19 cellular contexts compared by ENCODE assay signal in genomic region chr12:53093777-53094393, GRCh38. TPM values are rescaled to one million over a fixed set of nuclear protein-coding genes. Genes with fewer than 3 reads are reported as not detected.
DNase-seq lines count a peak whose midpoint lies in the region; ATAC-seq, FAIRE-seq and TF ChIP-seq lines count a peak whose summit lies in the region.
"Had no signal": no experiment of that assay in that cellular context is flagged by ENCODE, and none has a peak within 500 bp of the region (broad histone marks: within the 10 kb centered on the region; RNA-seq: fewer than 3 reads in every experiment).

No MANE protein-coding gene starts in this region.

- H3K27me3 Mint-ChIP-seq in type B pancreatic cell = peaks cover 24% of the 10 kb centered on the region

- no peak for TF ChIP-seq RAD21 in GM12878 (IDR thresholded peaks at IDR 0.05; ENCODE audit: insufficient read depth, low read depth, low read length)

- no peak for TF ChIP-seq POLR2A in GM12878 (IDR thresholded peaks at IDR 0.05; ENCODE audit: low read depth, low read length)

- no peak for FAIRE-seq in GM12878 (lab: Jason Lieb, UNC)
- FAIRE-seq: endothelial cell of umbilical vein had no signal

- SMC1A ChIA-PET in GM12878 (lab: Charles Lee; ENCODE audit: uncharacterized antibody, unreplicated experiment) = interaction anchor here (0.6 to 1.7 kb wide), 5 partner anchors 15 to 89 kb away, joined by 3 to 13 read pairs (median 4); partner anchors contain the start of gene SPRYD3

- ATAC-seq in GM12878 = peak; percentile 68
- ATAC-seq in HG03457 (IDR thresholded peaks at IDR 0.05; ENCODE audit: unreplicated experiment) = no peak

- no peak overlapping the region for H3K27ac ChIP-seq in GM12878 (ENCODE audit: control insufficient read depth, insufficient read depth)
- peak overlapping the region; percentile 66 for H3K27ac ChIP-seq in mesodermal cell (ENCODE audit: low read depth, low read length, severe bottlenecking)
- H3K27ac ChIP-seq in A673 (ENCODE audit: low read depth, low read length, poor library complexity, severe bottlenecking) = no peak overlapping the region
- H3K27ac ChIP-seq: SJSA1, suprapubic skin had no signal

- no peaks in the 10 kb centered on the region for H4K20me1 ChIP-seq in GM12878 (ENCODE audit: control insufficient read depth, insufficient read depth)

- intact Hi-C loops in GM12878 (cut with micrococcal nuclease; ENCODE audit: unreplicated experiment) (no loop called here), A673 (cut with micrococcal nuclease; ENCODE audit: unreplicated experiment) (no loop called here)

- H3K79me2 ChIP-seq in GM12878 (ENCODE audit: control insufficient read depth, insufficient read depth, low read length) = no peaks in the 10 kb centered on the region

- H3K27me3 ChIP-seq in GM12878 (replicated peaks in 1 of 2; ENCODE audit: control insufficient read depth in 2 of 2, insufficient read depth in 2 of 2, low read length in 1 of 2) (peaks cover 0 to 3% of the 10 kb centered on the region in 2 experiments; a peak in 3 of 4 replicates), A673 (replicated peaks; ENCODE audit: insufficient read depth, low read depth, low read length, poor library complexity) (no peaks in the 10 kb centered on the region)
- H3K27me3 ChIP-seq: SJSA1, suprapubic skin had no signal

- no peaks in the 10 kb centered on the region for H3K9me3 Mint-ChIP-seq in type B pancreatic cell

- POLR2A ChIA-PET in GM12878 (lab: Charles Lee) = interaction anchor here (0.7 to 1.9 kb wide), 3 partner anchors 9 to 32 kb away, joined by 4 to 7 read pairs (median 4); partner anchors contain the start of gene SOAT2
- POLR2A ChIA-PET in A673 (lab: Charles Lee; ENCODE audit: low non-redundant PET) = no interaction called here

- no peak overlapping the region for H3K4me3 ChIP-seq in GM12878
- H3K4me3 ChIP-seq in mesodermal cell (ENCODE audit: extremely low read depth, insufficient read depth, low read length, poor library complexity, severe bottlenecking) = no peak overlapping the region
- no peak overlapping the region for H3K4me3 ChIP-seq in A673 (ENCODE audit: low read depth, low read length, poor library complexity, severe bottlenecking)
- H3K4me3 ChIP-seq: SJSA1, suprapubic skin had no signal

- H3K9ac ChIP-seq in GM12878 (ENCODE audit: control insufficient read depth, insufficient read depth, low read length) = no peak overlapping the region

- no peak for TF ChIP-seq EP300 in GM12878 (IDR thresholded peaks at IDR 0.05; ENCODE audit: borderline replicate concordance in 1 of 2, control insufficient read depth in 1 of 2, low read depth in 2 of 2, low read length in 2 of 2)

- no TSS peak for BruUV-seq in GM12878 (replicated peaks; lab: Mats Ljungman, UMichigan)
- BruUV-seq in A673 (replicated peaks; lab: Mats Ljungman, UMichigan) = no TSS peak

- CTCF ChIA-PET in GM12878 (lab: Yijun Ruan, JAX) = interaction anchor here (0.9 to 11.8 kb wide), 4 partner anchors 9 to 40 kb away, joined by 3 to 177 read pairs (median 14); partner anchors contain the start of gene SPRYD3
- CTCF ChIA-PET in A673 (lab: Charles Lee) = no interaction called here

- peak; percentile 18 for DNase-seq in SKM-1 treated with dmso at 0.1 percent for 144 hours (lab: John Stamatoyannopoulos, UW; ENCODE audit: unreplicated experiment)
- no peak for DNase-seq in SKM-1 (lab: John Stamatoyannopoulos, UW; ENCODE audit: unreplicated experiment)
- DNase-seq in GM12878 (ENCODE audit: low read depth, low spot score) = no peak
- DNase-seq in type B pancreatic cell (ENCODE audit: extremely low spot score, unreplicated experiment) = no peak
- no peak for DNase-seq in HT-29 (ENCODE audit: low spot score)
- DNase-seq in A673 (ENCODE audit: low spot score) = no peak
- DNase-seq: activated CD4-positive, CD25-positive, alpha-beta regulatory T cell treated with anti-CD3 and anti-CD28 coated beads, Interleukin-2, amount 50 U/mL, for 72 hours; activated T-cell treated with anti-CD3 and anti-CD28 coated beads, Interleukin-2, amount 50 U/mL, for 48 hours; hypothalamus; mammary epithelial cell; NCI-H1048; NCI-H446 treated with DMSO at 0.1 percent for 48 hours had no signal

- H3K9me3 ChIP-seq in GM12878 (replicated peaks; ENCODE audit: control insufficient read depth, insufficient read depth, low read length) = no peaks in the 10 kb centered on the region
- H3K9me3 ChIP-seq in mesodermal cell (ENCODE audit: control insufficient read depth, low read length) = no peaks in the 10 kb centered on the region
- H3K9me3 ChIP-seq in A673 (ENCODE audit: low read depth, low read length, poor library complexity, severe bottlenecking) = no peaks in the 10 kb centered on the region
- H3K9me3 ChIP-seq: SJSA1, suprapubic skin had no signal

- peak overlapping the region; percentile 10 for H3K27ac Mint-ChIP-seq in type B pancreatic cell

- 47% methylated on average over 6 of the region's 6 CpGs for WGBS in GM12878 (ENCODE audit: insufficient coverage, insufficient replicate concordance, low lambda C conversion rate, missing lambda C conversion rate)
- 80 to 81% methylated on average over 5 of the region's 6 CpGs for WGBS in mesodermal cell (ENCODE audit: insufficient coverage in 2 of 2), 2 experiments

- 0 out of 2 replicates have a peak overlapping the region, but pooled peaks have one; percentile 29 for H2AFZ ChIP-seq in GM12878 (ENCODE audit: control insufficient read depth, low read depth, low read length)

- RAD21 ChIA-PET in GM12878 (lab: Charles Lee; ENCODE audit: unreplicated experiment) = interaction anchor here (0.6 kb wide), 1 partner anchor 66 kb away, joined by 3 read pairs; no protein-coding TSS in a partner anchor

- H3K36me3 ChIP-seq in GM12878 (ENCODE audit: control insufficient read depth in 2 of 2, insufficient read depth in 2 of 2, low read length in 1 of 2) (no peaks in the 10 kb centered on the region), mesodermal cell (ENCODE audit: control insufficient read depth, insufficient read depth, low read length) (no peaks in the 10 kb centered on the region), A673 (ENCODE audit: insufficient read depth, low read length, poor library complexity, severe bottlenecking) (no peaks in the 10 kb centered on the region)
- H3K36me3 ChIP-seq: SJSA1, suprapubic skin had no signal

- H3K4me2 ChIP-seq in GM12878 (ENCODE audit: control insufficient read depth, insufficient read depth) = no peak overlapping the region

- peaks cover 6% of the 10 kb centered on the region for H3K4me1 ChIP-seq in GM12878 (ENCODE audit: control insufficient read depth, insufficient read depth, low read length)
- H3K4me1 ChIP-seq in mesodermal cell (ENCODE audit: control insufficient read depth, insufficient read depth, low read length, poor library complexity, severe bottlenecking) = peaks cover 18% of the 10 kb centered on the region
- H3K4me1 ChIP-seq in A673 (ENCODE audit: insufficient read depth, low read length, poor library complexity, severe bottlenecking) = peaks cover 19% of the 10 kb centered on the region

- in situ Hi-C loops in GM12878 (cut with MboI) = no loop called here

- H3K36me3 Mint-ChIP-seq in type B pancreatic cell = no peaks in the 10 kb centered on the region

- H3K4me3 Mint-ChIP-seq in type B pancreatic cell = no peak overlapping the region

- TF ChIP-seq CTCF in GM12878 (IDR thresholded peaks at IDR 0.05 in 2 of 3, conservative IDR thresholded peaks at IDR 0.05 in 1 of 3; ENCODE audit: control insufficient read depth in 2 of 3, extremely low read depth in 1 of 3, insufficient read depth in 1 of 3, low read depth in 3 of 3, low read length in 3 of 3) (no peak), type B pancreatic cell (conservative IDR thresholded peaks at IDR 0.05) (no peak), A673 (conservative IDR thresholded peaks at IDR 0.05; ENCODE audit: low read depth, low read length) (no peak)

- H3K4me1 Mint-ChIP-seq in type B pancreatic cell (ENCODE audit: unreplicated experiment) = peaks cover 29% of the 10 kb centered on the region

RNA-seq across cellular contexts. Expression of gene IGFBP6, which starts 3.6 kb away (rescaled TPM):
- not detected in 2 replicates for total RNA-seq in GM12878 (2013; cell fraction: nucleolus; rRNA removed)
- total RNA-seq in GM12878 (2014; rRNA removed) (0.56 TPM in 1 of 2 replicates, not detected in the other), GM12878 (2014; rRNA removed; fragmentation: Illumina TruSeq; extraction: Trizol) (not detected in 2 replicates), GM12878 (2021) (0.64 and 0.87 TPM in 2 replicates), type B pancreatic cell (ENCODE audit: low replicate concordance) (25.1 and 40.3 TPM in 2 replicates), A673 (2021) (6.6 and 7.3 TPM in 2 replicates)
- polyA plus RNA-seq in GM12878 (2011; ENCODE audit: low read depth) = not detected
- polyA plus RNA-seq in GM12878 (2011; rRNA removed) (0.16 and 0.60 TPM in 2 replicates), GM12878 (2014; fragmentation: Illumina TruSeq; extraction: Trizol) (not detected in 2 replicates), GM12878 (2014; fragmentation: Nextera tagmentation; extraction: Ambion mirVana) (under 1 TPM in 1 of 2 experiments, not detected in 1; 0.09 TPM), GM12878 (2014; rRNA removed) (0.35 and 0.84 TPM in 2 replicates), GM12878 (2016; fragmentation: Nextera tagmentation; extraction: Ambion mirVana) (under 1 TPM; 0.44 to 0.80 TPM)
- polyA plus RNA-seq in GM12878 (2011; cell fraction: cytosol; rRNA removed) = 0.67 and 0.85 TPM in 2 replicates
- polyA plus RNA-seq in GM12878 (2011; cell fraction: nucleus; rRNA removed) = 0.22 and 0.31 TPM in 2 replicates
- 0.19 and 0.21 TPM in 2 replicates for polyA plus RNA-seq in GM12878 (2012)
- polyA minus RNA-seq in GM12878 (2011; rRNA and poly(A)+ RNA removed) = 0.77 TPM in 1 of 2 replicates, not detected in the other
- polyA minus RNA-seq in GM12878 (2011; cell fraction: cytosol; rRNA and poly(A)+ RNA removed) = not detected in 2 replicates
- not detected in 2 replicates for polyA minus RNA-seq in GM12878 (2011; cell fraction: nucleus; rRNA and poly(A)+ RNA removed)
- polyA plus RNA-seq in mesodermal cell (2013, experiment 1 of 2) = 26.4 TPM
- 25.5 TPM for polyA plus RNA-seq in mesodermal cell (2013, experiment 2 of 2)
- 394 and 417 TPM in 2 replicates for total RNA-seq in HT-29 (2014; rRNA removed; shearing (Covaris generic))

RNA-seq across cellular contexts. Expression of gene SOAT2, which starts 9.4 kb away (rescaled TPM):
- not detected in 2 replicates for total RNA-seq in GM12878 (2013; cell fraction: nucleolus; rRNA removed)
- 1.2 and 1.6 TPM in 2 replicates for total RNA-seq in GM12878 (2014; rRNA removed)
- total RNA-seq in GM12878 (2014; rRNA removed; fragmentation: Illumina TruSeq; extraction: Trizol) = 0.60 and 0.67 TPM in 2 replicates
- total RNA-seq in GM12878 (2021) = 1.6 and 1.9 TPM in 2 replicates
- polyA plus RNA-seq in GM12878 (2011; ENCODE audit: low read depth) = not detected
- 0.24 and 0.30 TPM in 2 replicates for polyA plus RNA-seq in GM12878 (2011; rRNA removed)
- 0.31 and 0.53 TPM in 2 replicates for polyA plus RNA-seq in GM12878 (2011; cell fraction: cytosol; rRNA removed)
- polyA plus RNA-seq in GM12878 (2011; cell fraction: nucleus; rRNA removed) = 1.7 TPM in 2 replicates
- 0.21 TPM in 1 of 2 replicates, not detected in the other for polyA plus RNA-seq in GM12878 (2012)
- polyA plus RNA-seq in GM12878 (2014; fragmentation: Illumina TruSeq; extraction: Trizol) = 0.43 and 0.78 TPM in 2 replicates
- polyA plus RNA-seq in GM12878 (2014; fragmentation: Nextera tagmentation; extraction: Ambion mirVana) = under 1 TPM; 0.08 to 0.33 TPM
- 1.7 and 2.4 TPM in 2 replicates for polyA plus RNA-seq in GM12878 (2014; rRNA removed)
- under 1 TPM; 0.46 to 0.72 TPM for polyA plus RNA-seq in GM12878 (2016; fragmentation: Nextera tagmentation; extraction: Ambion mirVana)
- polyA minus RNA-seq in GM12878 (2011; rRNA and poly(A)+ RNA removed) = 0.36 TPM in 1 of 2 replicates, not detected in the other
- not detected in 2 replicates for polyA minus RNA-seq in GM12878 (2011; cell fraction: cytosol; rRNA and poly(A)+ RNA removed)
- polyA minus RNA-seq in GM12878 (2011; cell fraction: nucleus; rRNA and poly(A)+ RNA removed) = 0.24 and 0.48 TPM in 2 replicates
- not detected for polyA plus RNA-seq in mesodermal cell (2013, experiment 1 of 2)
- polyA plus RNA-seq in mesodermal cell (2013, experiment 2 of 2) = not detected
- 0.97 and 1.9 TPM in 2 replicates for total RNA-seq in type B pancreatic cell (ENCODE audit: low replicate concordance)
- total RNA-seq in HT-29 (2014; rRNA removed; shearing (Covaris generic)) = 0.15 and 0.23 TPM in 2 replicates
- not detected in 2 replicates for total RNA-seq in A673 (2021)
- total RNA-seq: A172, endothelial cell of umbilical vein, renal cortical epithelial cell, SJSA1, suprapubic skin had no signal
- polyA plus RNA-seq: endothelial cell of umbilical vein had no signal

RNA-seq across cellular contexts. Expression of gene SPRYD3, which starts 14.7 kb away (rescaled TPM):
- 14.3 and 17.7 TPM in 2 replicates for total RNA-seq in GM12878 (2013; cell fraction: nucleolus; rRNA removed)
- total RNA-seq in GM12878 (2014; rRNA removed) (18.7 and 21.0 TPM in 2 replicates), GM12878 (2014; rRNA removed; fragmentation: Illumina TruSeq; extraction: Trizol) (10.4 and 11.2 TPM in 2 replicates), GM12878 (2021) (24.7 and 27.7 TPM in 2 replicates), type B pancreatic cell (ENCODE audit: low replicate concordance) (22.1 and 43.0 TPM in 2 replicates), A673 (2021) (17.0 and 19.3 TPM in 2 replicates)
- polyA plus RNA-seq in GM12878 (2011; ENCODE audit: low read depth) = 6.7 TPM
- polyA plus RNA-seq in GM12878 (2011; rRNA removed) (12.4 and 19.4 TPM in 2 replicates), GM12878 (2014; fragmentation: Illumina TruSeq; extraction: Trizol) (9.4 and 18.3 TPM in 2 replicates), GM12878 (2014; fragmentation: Nextera tagmentation; extraction: Ambion mirVana) (1 to 10 TPM; 2.3 to 3.5 TPM), GM12878 (2014; rRNA removed) (21.4 and 21.7 TPM in 2 replicates), GM12878 (2016; fragmentation: Nextera tagmentation; extraction: Ambion mirVana) (10 to 100 TPM; 26.2 to 26.4 TPM)
- polyA plus RNA-seq in GM12878 (2011; cell fraction: cytosol; rRNA removed) = 28.7 and 32.0 TPM in 2 replicates
- polyA plus RNA-seq in GM12878 (2011; cell fraction: nucleus; rRNA removed) = 22.8 and 28.5 TPM in 2 replicates
- 14.5 and 15.8 TPM in 2 replicates for polyA plus RNA-seq in GM12878 (2012)
- 24.0 and 32.3 TPM in 2 replicates for polyA minus RNA-seq in GM12878 (2011; rRNA and poly(A)+ RNA removed)
- 12.1 and 12.6 TPM in 2 replicates for polyA minus RNA-seq in GM12878 (2011; cell fraction: cytosol; rRNA and poly(A)+ RNA removed)
- 10.4 and 18.8 TPM in 2 replicates for polyA minus RNA-seq in GM12878 (2011; cell fraction: nucleus; rRNA and poly(A)+ RNA removed)
- polyA plus RNA-seq in mesodermal cell (2013, experiment 1 of 2) = 9.6 TPM
- 7.3 TPM for polyA plus RNA-seq in mesodermal cell (2013, experiment 2 of 2)
- 27.4 and 29.0 TPM in 2 replicates for total RNA-seq in HT-29 (2014; rRNA removed; shearing (Covaris generic))

RNA-seq across cellular contexts. Expression of gene TNS2, which starts 44.0 kb away (rescaled TPM):
- total RNA-seq in GM12878 (2013; cell fraction: nucleolus; rRNA removed) = 1.7 and 2.7 TPM in 2 replicates
- total RNA-seq in GM12878 (2014; rRNA removed) (0.17 and 0.22 TPM in 2 replicates), GM12878 (2014; rRNA removed; fragmentation: Illumina TruSeq; extraction: Trizol) (not detected in 2 replicates), GM12878 (2021) (0.66 and 0.72 TPM in 2 replicates), type B pancreatic cell (ENCODE audit: low replicate concordance) (3.5 and 21.8 TPM in 2 replicates), A673 (2021) (3.4 and 6.1 TPM in 2 replicates)
- polyA plus RNA-seq in GM12878 (2011; ENCODE audit: low read depth) = 0.14 TPM
- polyA plus RNA-seq in GM12878 (2011; rRNA removed) (0.07 TPM in 1 of 2 replicates, not detected in the other), GM12878 (2014; fragmentation: Illumina TruSeq; extraction: Trizol) (0.03 and 0.11 TPM in 2 replicates), GM12878 (2014; fragmentation: Nextera tagmentation; extraction: Ambion mirVana) (not detected), GM12878 (2014; rRNA removed) (0.15 and 0.52 TPM in 2 replicates), GM12878 (2016; fragmentation: Nextera tagmentation; extraction: Ambion mirVana) (under 1 TPM in 1 of 2 experiments, not detected in 1; 0.20 TPM)
- polyA plus RNA-seq in GM12878 (2011; cell fraction: cytosol; rRNA removed) = 0.07 and 0.10 TPM in 2 replicates
- 0.97 and 1.3 TPM in 2 replicates for polyA plus RNA-seq in GM12878 (2011; cell fraction: nucleus; rRNA removed)
- 0.39 and 0.64 TPM in 2 replicates for polyA plus RNA-seq in GM12878 (2012)
- polyA minus RNA-seq in GM12878 (2011; rRNA and poly(A)+ RNA removed) = 0.57 TPM in 1 of 2 replicates, not detected in the other
- polyA minus RNA-seq in GM12878 (2011; cell fraction: cytosol; rRNA and poly(A)+ RNA removed) = 0.62 and 2.8 TPM in 2 replicates
- polyA minus RNA-seq in GM12878 (2011; cell fraction: nucleus; rRNA and poly(A)+ RNA removed) = 0.48 and 1.2 TPM in 2 replicates
- 30.9 TPM for polyA plus RNA-seq in mesodermal cell (2013, experiment 1 of 2)
- 19.3 TPM for polyA plus RNA-seq in mesodermal cell (2013, experiment 2 of 2)
- 57.7 and 71.9 TPM in 2 replicates for total RNA-seq in HT-29 (2014; rRNA removed; shearing (Covaris generic))
